22 cellular contexts compared by ENCODE assay signal in genomic region chr4:14410469-14410868, GRCh38.
"Had no signal": no experiment of that assay in that cellular context is flagged by ENCODE, and none has a peak within 500 bp of the region (broad histone marks: within the 10 kb centered on the region; RNA-seq: fewer than 3 reads in every experiment).

No MANE protein-coding gene starts in this region.

- H3K27me3 Mint-ChIP-seq: activated B cell treated with CpG ODN at 0.5 μM for 24 hours; activated CD8-positive, alpha-beta memory T cell treated with anti-CD3 and anti-CD28 coated beads, Interleukin-2, amount 10 ng/mL, durations not matched to agents 7 days and 5 days; natural killer cell treated with Interleukin-12 subunit alpha and Interleukin-12 subunit beta and Interleukin-15 and Interleukin-18, amount 100 ng/mL, for 72 hours; progenitor cell of endocrine pancreas had no signal

- DNase-seq: activated B cell treated with CpG ODN at 0.5 μM for 24 hours; activated CD4-positive, alpha-beta T cell treated with anti-CD3 and anti-CD28 coated beads, Interleukin-2, amount 50 U/mL, for 1 hour; activated CD8-positive, alpha-beta memory T cell treated with anti-CD3 and anti-CD28 coated beads, Interleukin-2, amount 10 ng/mL, durations not matched to agents 7 days and 5 days; activated CD8-positive, alpha-beta T cell treated with anti-CD3 and anti-CD28 coated beads, Interleukin-2, amount 10 ng/mL, durations not matched to agents 7 days and 5 days; activated naive CD4-positive, alpha-beta T cell; activated T-cell treated with anti-CD3 and anti-CD28 coated beads, Interleukin-2, amount 50 U/mL, for 72 hours; anterior cingulate cortex; cerebellar nuclear complex; colonic mucosa; effector CD8-positive, alpha-beta T cell; left ventricle myocardium inferior; mucosa of descending colon; right lobe of liver; stimulated activated CD4-positive, alpha-beta T cell treated with anti-CD3 and anti-CD28 coated beads, Interleukin-2, amount 100 ng/mL, for 48 hours; stimulated activated naive CD8-positive, alpha-beta T cell treated with anti-CD3 and anti-CD28 coated beads, Interleukin-15, Interleukin-2, amounts not matched to agents 100 U/mL and 50 U/mL, for 24 hours; testis; transverse colon had no signal

- H3K27ac ChIP-seq: cardiac muscle cell, colonic mucosa, left ventricle myocardium inferior, right lobe of liver, testis, transverse colon had no signal

- H3K4me1 Mint-ChIP-seq: activated B cell treated with CpG ODN at 0.5 μM for 24 hours; activated CD8-positive, alpha-beta memory T cell treated with anti-CD3 and anti-CD28 coated beads, Interleukin-2, amount 10 ng/mL, durations not matched to agents 7 days and 5 days had no signal

- H3K36me3 ChIP-seq: cardiac muscle cell, colonic mucosa, left ventricle myocardium inferior, right lobe of liver, transverse colon had no signal

- H3K4me3 Mint-ChIP-seq: activated B cell treated with CpG ODN at 0.5 μM for 24 hours; activated CD8-positive, alpha-beta memory T cell treated with anti-CD3 and anti-CD28 coated beads, Interleukin-2, amount 10 ng/mL, durations not matched to agents 7 days and 5 days; activated CD8-positive, alpha-beta T cell treated with anti-CD3 and anti-CD28 coated beads, Interleukin-2, amount 10 ng/mL, durations not matched to agents 7 days and 5 days; activated T-cell treated with anti-CD3 and anti-CD28 coated beads, Interleukin-2, amount 50 U/mL, for 72 hours; natural killer cell treated with Interleukin-12 subunit alpha and Interleukin-12 subunit beta and Interleukin-15 and Interleukin-18, amount 100 ng/mL, for 72 hours had no signal

- H3K4me1 ChIP-seq: colonic mucosa, left ventricle myocardium inferior, right lobe of liver, testis, transverse colon had no signal

- H3K9me3 ChIP-seq: colonic mucosa, left ventricle myocardium inferior, mucosa of descending colon, right lobe of liver, testis, transverse colon had no signal

- H3K9me3 Mint-ChIP-seq: activated B cell treated with CpG ODN at 0.5 μM for 24 hours had no signal

- H3K4me3 ChIP-seq: cardiac muscle cell, colonic mucosa, left ventricle myocardium inferior, lung, mucosa of descending colon, right lobe of liver, testis, transverse colon had no signal

- H3K27me3 ChIP-seq: cardiac muscle cell, colonic mucosa, right lobe of liver, testis, transverse colon had no signal

- H3K27ac Mint-ChIP-seq: activated B cell treated with CpG ODN at 0.5 μM for 24 hours; activated CD8-positive, alpha-beta memory T cell treated with anti-CD3 and anti-CD28 coated beads, Interleukin-2, amount 10 ng/mL, durations not matched to agents 7 days and 5 days; activated CD8-positive, alpha-beta T cell treated with anti-CD3 and anti-CD28 coated beads, Interleukin-2, amount 10 ng/mL, durations not matched to agents 7 days and 5 days; activated naive CD4-positive, alpha-beta T cell treated with anti-CD3 and anti-CD28 coated beads, Interleukin-2, amount 50 U/mL, for 72 hours; activated T-cell treated with anti-CD3 and anti-CD28 coated beads, Interleukin-2, amount 50 U/mL, for 72 hours; natural killer cell treated with Interleukin-12 subunit alpha and Interleukin-12 subunit beta and Interleukin-15 and Interleukin-18, amount 100 ng/mL, for 72 hours; progenitor cell of endocrine pancreas had no signal

- H3K36me3 Mint-ChIP-seq: activated CD8-positive, alpha-beta memory T cell treated with anti-CD3 and anti-CD28 coated beads, Interleukin-2, amount 10 ng/mL, durations not matched to agents 7 days and 5 days; activated naive CD4-positive, alpha-beta T cell treated with anti-CD3 and anti-CD28 coated beads, Interleukin-2, amount 50 U/mL, for 72 hours; natural killer cell treated with Interleukin-12 subunit alpha and Interleukin-12 subunit beta and Interleukin-15 and Interleukin-18, amount 100 ng/mL, for 72 hours had no signal
